ENCODE assay signal across 8 cellular contexts in genomic region chr14:73741876-73742519, GRCh38. TPM values are rescaled to one million over a fixed set of nuclear protein-coding genes. Genes with fewer than 3 reads are reported as not detected.
DNase-seq lines count a peak whose midpoint lies in the region; FAIRE-seq and TF ChIP-seq lines count a peak whose summit lies in the region.

No MANE protein-coding gene starts in this region.

- peaks cover 3% of the 10 kb centered on the region for H3K36me3 Mint-ChIP-seq in nephron (ENCODE audit: low read depth)

- peak overlapping the region; percentile 44 to 66 (median 66) for H3K4me3 Mint-ChIP-seq in nephron

- peak overlapping the region; percentile 92 to 99 (median 96) for H3K27ac Mint-ChIP-seq in nephron

- no peaks in the 10 kb centered on the region for H3K27me3 Mint-ChIP-seq in nephron (ENCODE audit: low read depth)

- H3K36me3 ChIP-seq in ectodermal cell (ENCODE audit: control insufficient read depth, insufficient read depth, low read length): no peaks in the 10 kb centered on the region

- H3K9me3 Mint-ChIP-seq in nephron: no peaks in the 10 kb centered on the region

- no peaks in the 10 kb centered on the region for H3K27me3 ChIP-seq in ectodermal cell (ENCODE audit: control insufficient read depth, insufficient read depth, low read length, poor library complexity, severe bottlenecking)

- TF ChIP-seq CTCF in nephron (IDR thresholded peaks at IDR 0.05; ENCODE audit: unreplicated experiment in 3 of 3): no peak
- no peak for TF ChIP-seq CTCF in GM13976 (IDR thresholded peaks at IDR 0.05; ENCODE audit: borderline replicate concordance, control extremely low read depth, extremely low read depth, insufficient read depth, missing control alignments)

- 71 to 72% methylated on average over 17 of the region's 17 CpGs for WGBS in ectodermal cell, 2 experiments

- no peaks in the 10 kb centered on the region for H3K9me3 ChIP-seq in ectodermal cell (ENCODE audit: control insufficient read depth, low read length)

- FAIRE-seq in RCC 7860 (lab: Jason Lieb, UNC): no peak

- no peak overlapping the region for H3K4me3 ChIP-seq in ectodermal cell (ENCODE audit: insufficient read depth, low read depth, low read length)

- H3K27ac ChIP-seq in ectodermal cell (ENCODE audit: insufficient read depth, low read depth, low read length, poor library complexity, severe bottlenecking): peak overlapping the region; percentile 69

- H3K4me1 ChIP-seq in ectodermal cell (ENCODE audit: control insufficient read depth, insufficient read depth, low read length): peaks cover 64% of the 10 kb centered on the region

- in situ Hi-C loops in GM13976 (cut with MboI; ENCODE audit: low sequenced_read_pairs, unreplicated experiment): loop anchor here (25.0 kb wide), 1 partner anchor 295 kb away; no protein-coding TSS in a partner anchor

- DNase-seq in GF-D8 (lab: John Stamatoyannopoulos, UW) (peak; percentile 63), RPMI7951 (ENCODE audit: low read depth) (peak; percentile 44), NCI-H1694 treated with DMSO at 0.1 percent for 48 hours (lab: John Stamatoyannopoulos, UW) (no peak), NCI-H146 (lab: John Stamatoyannopoulos, UW) (no peak), GM13976 (ENCODE audit: low spot score) (no peak), RCC 7860 (ENCODE audit: low spot score) (no peak)

- peaks cover 71% of the 10 kb centered on the region for H3K4me1 Mint-ChIP-seq in nephron

RNA-seq across cellular contexts. Expression of gene PNMA1, which starts 27.8 kb away (rescaled TPM):
- total RNA-seq in RPMI7951 (2014; rRNA removed; shearing (Covaris generic)): 20.4 and 26.6 TPM in 2 replicates
- polyA plus RNA-seq in ectodermal cell (2013, experiment 1 of 4): 74.3 TPM
- 72.1 TPM for polyA plus RNA-seq in ectodermal cell (2013, experiment 2 of 4)
- 62.6 TPM for polyA plus RNA-seq in ectodermal cell (2013, experiment 3 of 4)
- polyA plus RNA-seq in ectodermal cell (2013, experiment 4 of 4): 74.7 TPM

Comparison
In these comparisons a context has a peak if more than half of its experiments do, and no peak if none do; other contexts are left out.
1. DNase-seq: peak in GF-D8 (single experiment) and RPMI7951 (single experiment); none in NCI-H1694 treated with DMSO at 0.1 percent for 48 hours (single experiment), NCI-H146 (single experiment), GM13976 (single experiment) and RCC 7860 (single experiment).